Comparison of ENCODE assay signal across 2 cellular contexts in the genomic region with DNA sequence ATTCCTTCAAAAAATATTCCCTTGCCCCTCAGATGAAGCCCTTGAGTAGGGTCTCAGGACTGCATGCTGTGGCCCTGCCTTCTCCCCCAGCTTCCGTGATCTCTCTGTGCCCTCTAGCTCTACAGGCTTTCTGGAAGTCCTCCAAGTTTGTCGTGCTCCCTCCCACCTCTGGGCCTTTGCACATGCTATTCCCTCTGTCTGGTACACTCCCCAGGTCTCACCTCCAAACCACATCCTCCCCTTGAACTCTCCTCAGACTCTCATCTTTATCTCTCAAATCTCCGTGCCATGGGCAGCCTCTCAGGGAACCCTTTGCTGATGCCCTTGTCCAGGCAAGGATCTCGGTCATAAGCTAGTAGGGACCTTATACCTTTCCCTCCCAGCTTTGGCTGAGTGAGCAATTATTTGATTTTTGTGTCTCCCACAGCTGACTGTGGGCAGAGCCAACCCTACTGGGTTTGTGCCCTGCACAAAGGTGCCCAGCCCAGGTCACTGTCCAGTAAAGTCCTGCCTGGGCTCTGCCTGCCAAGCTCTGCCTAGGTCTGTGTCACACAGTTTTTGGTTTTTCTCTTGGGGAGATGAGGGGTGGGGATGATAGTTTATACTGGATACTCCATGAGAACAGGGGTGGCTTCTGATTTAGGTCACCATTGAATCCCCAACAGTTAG.
TF ChIP-seq lines count a peak whose summit lies in the region.

No MANE protein-coding gene starts in this region.

TF ChIP-seq in liver, 16 proteins besides CTCF, POLR2A, EP300 and RAD21:
- no peak for TF ChIP-seq GABPA (IDR thresholded peaks at IDR 0.05 in 1 of 2, conservative IDR thresholded peaks at IDR 0.05 in 1 of 2)
- TF ChIP-seq RXRA (IDR thresholded peaks at IDR 0.05): peak; percentile 28 to 47
- no peak for TF ChIP-seq TAF1 (conservative IDR thresholded peaks at IDR 0.05)
- TF ChIP-seq, protein P1, sequence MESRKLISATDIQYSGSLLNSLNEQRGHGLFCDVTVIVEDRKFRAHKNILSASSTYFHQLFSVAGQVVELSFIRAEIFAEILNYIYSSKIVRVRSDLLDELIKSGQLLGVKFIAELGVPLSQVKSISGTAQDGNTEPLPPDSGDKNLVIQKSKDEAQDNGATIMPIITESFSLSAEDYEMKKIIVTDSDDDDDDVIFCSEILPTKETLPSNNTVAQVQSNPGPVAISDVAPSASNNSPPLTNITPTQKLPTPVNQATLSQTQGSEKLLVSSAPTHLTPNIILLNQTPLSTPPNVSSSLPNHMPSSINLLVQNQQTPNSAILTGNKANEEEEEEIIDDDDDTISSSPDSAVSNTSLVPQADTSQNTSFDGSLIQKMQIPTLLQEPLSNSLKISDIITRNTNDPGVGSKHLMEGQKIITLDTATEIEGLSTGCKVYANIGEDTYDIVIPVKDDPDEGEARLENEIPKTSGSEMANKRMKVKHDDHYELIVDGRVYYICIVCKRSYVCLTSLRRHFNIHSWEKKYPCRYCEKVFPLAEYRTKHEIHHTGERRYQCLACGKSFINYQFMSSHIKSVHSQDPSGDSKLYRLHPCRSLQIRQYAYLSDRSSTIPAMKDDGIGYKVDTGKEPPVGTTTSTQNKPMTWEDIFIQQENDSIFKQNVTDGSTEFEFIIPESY (IDR thresholded peaks at IDR 0.05): no peak
- TF ChIP-seq, protein P2, sequence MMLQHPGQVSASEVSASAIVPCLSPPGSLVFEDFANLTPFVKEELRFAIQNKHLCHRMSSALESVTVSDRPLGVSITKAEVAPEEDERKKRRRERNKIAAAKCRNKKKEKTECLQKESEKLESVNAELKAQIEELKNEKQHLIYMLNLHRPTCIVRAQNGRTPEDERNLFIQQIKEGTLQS (IDR thresholded peaks at IDR 0.05): no peak
- TF ChIP-seq HNF4G (IDR thresholded peaks at IDR 0.05): no peak
- TF ChIP-seq HNF4A (conservative IDR thresholded peaks at IDR 0.05): peak; percentile 11 to 45

TF ChIP-seq in HepG2, 621 proteins besides CTCF, POLR2A, EP300 and RAD21:
- no peak for TF ChIP-seq ZNF253 (CRISPR knock-in tag; IDR thresholded peaks at IDR 0.05; ENCODE audit: borderline replicate concordance)
- TF ChIP-seq ZNF547 (CRISPR knock-in tag; IDR thresholded peaks at IDR 0.05): no peak
- TF ChIP-seq CBX5 (CRISPR knock-in tag; IDR thresholded peaks at IDR 0.05; ENCODE audit: borderline replicate concordance): no peak
- TF ChIP-seq SNAI1 (CRISPR knock-in tag; IDR thresholded peaks at IDR 0.05; ENCODE audit: borderline replicate concordance): no peak
- no peak for TF ChIP-seq KLF13 (CRISPR knock-in tag; IDR thresholded peaks at IDR 0.05)
- TF ChIP-seq ZNF883 (CRISPR knock-in tag; IDR thresholded peaks at IDR 0.05; ENCODE audit: not compliant biosample characterization): no peak
- no peak for TF ChIP-seq MYNN (CRISPR knock-in tag; IDR thresholded peaks at IDR 0.05; ENCODE audit: low read depth)
- TF ChIP-seq ZNF317 (CRISPR knock-in tag; IDR thresholded peaks at IDR 0.05): no peak
- no peak for TF ChIP-seq RFX5 (IDR thresholded peaks at IDR 0.05; ENCODE audit: low read depth, low read length)
- no peak for TF ChIP-seq SAP130 (CRISPR knock-in tag; IDR thresholded peaks at IDR 0.05; ENCODE audit: low read depth)
- TF ChIP-seq, protein P3, sequence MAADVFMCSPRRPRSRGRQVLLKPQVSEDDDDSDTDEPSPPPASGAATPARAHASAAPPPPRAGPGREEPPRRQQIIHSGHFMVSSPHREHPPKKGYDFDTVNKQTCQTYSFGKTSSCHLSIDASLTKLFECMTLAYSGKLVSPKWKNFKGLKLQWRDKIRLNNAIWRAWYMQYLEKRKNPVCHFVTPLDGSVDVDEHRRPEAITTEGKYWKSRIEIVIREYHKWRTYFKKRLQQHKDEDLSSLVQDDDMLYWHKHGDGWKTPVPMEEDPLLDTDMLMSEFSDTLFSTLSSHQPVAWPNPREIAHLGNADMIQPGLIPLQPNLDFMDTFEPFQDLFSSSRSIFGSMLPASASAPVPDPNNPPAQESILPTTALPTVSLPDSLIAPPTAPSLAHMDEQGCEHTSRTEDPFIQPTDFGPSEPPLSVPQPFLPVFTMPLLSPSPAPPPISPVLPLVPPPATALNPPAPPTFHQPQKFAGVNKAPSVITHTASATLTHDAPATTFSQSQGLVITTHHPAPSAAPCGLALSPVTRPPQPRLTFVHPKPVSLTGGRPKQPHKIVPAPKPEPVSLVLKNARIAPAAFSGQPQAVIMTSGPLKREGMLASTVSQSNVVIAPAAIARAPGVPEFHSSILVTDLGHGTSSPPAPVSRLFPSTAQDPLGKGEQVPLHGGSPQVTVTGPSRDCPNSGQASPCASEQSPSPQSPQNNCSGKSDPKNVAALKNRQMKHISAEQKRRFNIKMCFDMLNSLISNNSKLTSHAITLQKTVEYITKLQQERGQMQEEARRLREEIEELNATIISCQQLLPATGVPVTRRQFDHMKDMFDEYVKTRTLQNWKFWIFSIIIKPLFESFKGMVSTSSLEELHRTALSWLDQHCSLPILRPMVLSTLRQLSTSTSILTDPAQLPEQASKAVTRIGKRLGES (CRISPR knock-in tag; IDR thresholded peaks at IDR 0.05; ENCODE audit: borderline replicate concordance): no peak
- TF ChIP-seq, protein P4, sequence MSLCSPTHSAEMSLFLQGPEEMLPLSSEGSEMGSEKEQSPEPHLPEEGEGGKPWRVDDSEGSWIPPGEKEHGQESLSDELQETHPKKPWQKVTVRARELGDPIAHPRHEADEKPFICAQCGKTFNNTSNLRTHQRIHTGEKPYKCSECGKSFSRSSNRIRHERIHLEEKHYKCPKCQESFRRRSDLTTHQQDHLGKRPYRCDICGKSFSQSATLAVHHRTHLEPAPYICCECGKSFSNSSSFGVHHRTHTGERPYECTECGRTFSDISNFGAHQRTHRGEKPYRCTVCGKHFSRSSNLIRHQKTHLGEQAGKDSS (CRISPR knock-in tag; IDR thresholded peaks at IDR 0.05; ENCODE audit: borderline replicate concordance, low read depth): no peak
- TF ChIP-seq CEBPG (CRISPR knock-in tag; IDR thresholded peaks at IDR 0.05): no peak
